1 cellular context compared by ENCODE assay signal in genomic region chr16:30574678-30575077, GRCh38.
A peak's percentile ranks its signal among the peaks of the same experiment; 100 is the strongest.
TF ChIP-seq lines count a peak whose summit lies in the region.

No MANE protein-coding gene starts in this region.

TF ChIP-seq in HEK293, 187 proteins besides CTCF, POLR2A, EP300 and RAD21 (continued from another document):
- TF ChIP-seq, protein P1, sequence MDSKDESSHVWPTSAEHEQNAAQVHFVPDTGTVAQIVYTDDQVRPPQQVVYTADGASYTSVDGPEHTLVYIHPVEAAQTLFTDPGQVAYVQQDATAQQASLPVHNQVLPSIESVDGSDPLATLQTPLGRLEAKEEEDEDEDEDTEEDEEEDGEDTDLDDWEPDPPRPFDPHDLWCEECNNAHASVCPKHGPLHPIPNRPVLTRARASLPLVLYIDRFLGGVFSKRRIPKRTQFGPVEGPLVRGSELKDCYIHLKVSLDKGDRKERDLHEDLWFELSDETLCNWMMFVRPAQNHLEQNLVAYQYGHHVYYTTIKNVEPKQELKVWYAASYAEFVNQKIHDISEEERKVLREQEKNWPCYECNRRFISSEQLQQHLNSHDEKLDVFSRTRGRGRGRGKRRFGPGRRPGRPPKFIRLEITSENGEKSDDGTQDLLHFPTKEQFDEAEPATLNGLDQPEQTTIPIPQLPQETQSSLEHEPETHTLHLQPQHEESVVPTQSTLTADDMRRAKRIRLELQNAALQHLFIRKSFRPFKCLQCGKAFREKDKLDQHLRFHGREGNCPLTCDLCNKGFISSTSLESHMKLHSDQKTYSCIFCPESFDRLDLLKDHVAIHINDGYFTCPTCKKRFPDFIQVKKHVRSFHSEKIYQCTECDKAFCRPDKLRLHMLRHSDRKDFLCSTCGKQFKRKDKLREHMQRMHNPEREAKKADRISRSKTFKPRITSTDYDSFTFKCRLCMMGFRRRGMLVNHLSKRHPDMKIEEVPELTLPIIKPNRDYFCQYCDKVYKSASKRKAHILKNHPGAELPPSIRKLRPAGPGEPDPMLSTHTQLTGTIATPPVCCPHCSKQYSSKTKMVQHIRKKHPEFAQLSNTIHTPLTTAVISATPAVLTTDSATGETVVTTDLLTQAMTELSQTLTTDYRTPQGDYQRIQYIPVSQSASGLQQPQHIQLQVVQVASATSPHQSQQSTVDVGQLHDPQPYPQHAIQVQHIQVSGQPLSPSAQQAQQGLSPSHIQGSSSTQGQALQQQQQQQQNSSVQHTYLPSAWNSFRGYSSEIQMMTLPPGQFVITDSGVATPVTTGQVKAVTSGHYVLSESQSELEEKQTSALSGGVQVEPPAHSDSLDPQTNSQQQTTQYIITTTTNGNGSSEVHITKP (tag by site-specific recombination; IDR thresholded peaks at IDR 0.05) = peak; percentile 50; the same call in 1 of the 2 replicates
- no peak for TF ChIP-seq ZNF24 (tag by site-specific recombination; IDR thresholded peaks at IDR 0.05)
- TF ChIP-seq ZNF530 (tag by site-specific recombination; IDR thresholded peaks at IDR 0.05; ENCODE audit: low read depth) = no peak
- no peak for TF ChIP-seq ZSCAN16 (tag by site-specific recombination; IDR thresholded peaks at IDR 0.05)
- peak; percentile 76 for TF ChIP-seq ZNF366 (tag by site-specific recombination; conservative IDR thresholded peaks at IDR 0.05)
- TF ChIP-seq ZNF2 (tag by site-specific recombination; IDR thresholded peaks at IDR 0.05) = no peak
- TF ChIP-seq ZFHX2 (tag by site-specific recombination; conservative IDR thresholded peaks at IDR 0.05) = peak; percentile 84
- TF ChIP-seq ZNF324 (tag by site-specific recombination; IDR thresholded peaks at IDR 0.05) = no peak
- TF ChIP-seq ZNF510 (tag by site-specific recombination; IDR thresholded peaks at IDR 0.05; ENCODE audit: insufficient replicate concordance) = no peak
- no peak for TF ChIP-seq ZFP37 (tag by site-specific recombination; IDR thresholded peaks at IDR 0.05)
- TF ChIP-seq REPIN1 (tag by site-specific recombination; IDR thresholded peaks at IDR 0.05; ENCODE audit: low read depth) = no peak
- TF ChIP-seq, protein P2, sequence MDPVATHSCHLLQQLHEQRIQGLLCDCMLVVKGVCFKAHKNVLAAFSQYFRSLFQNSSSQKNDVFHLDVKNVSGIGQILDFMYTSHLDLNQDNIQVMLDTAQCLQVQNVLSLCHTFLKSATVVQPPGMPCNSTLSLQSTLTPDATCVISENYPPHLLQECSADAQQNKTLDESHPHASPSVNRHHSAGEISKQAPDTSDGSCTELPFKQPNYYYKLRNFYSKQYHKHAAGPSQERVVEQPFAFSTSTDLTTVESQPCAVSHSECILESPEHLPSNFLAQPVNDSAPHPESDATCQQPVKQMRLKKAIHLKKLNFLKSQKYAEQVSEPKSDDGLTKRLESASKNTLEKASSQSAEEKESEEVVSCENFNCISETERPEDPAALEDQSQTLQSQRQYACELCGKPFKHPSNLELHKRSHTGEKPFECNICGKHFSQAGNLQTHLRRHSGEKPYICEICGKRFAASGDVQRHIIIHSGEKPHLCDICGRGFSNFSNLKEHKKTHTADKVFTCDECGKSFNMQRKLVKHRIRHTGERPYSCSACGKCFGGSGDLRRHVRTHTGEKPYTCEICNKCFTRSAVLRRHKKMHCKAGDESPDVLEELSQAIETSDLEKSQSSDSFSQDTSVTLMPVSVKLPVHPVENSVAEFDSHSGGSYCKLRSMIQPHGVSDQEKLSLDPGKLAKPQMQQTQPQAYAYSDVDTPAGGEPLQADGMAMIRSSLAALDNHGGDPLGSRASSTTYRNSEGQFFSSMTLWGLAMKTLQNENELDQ (tag by site-specific recombination; IDR thresholded peaks at IDR 0.05; ENCODE audit: low read depth) = no peak
